In genomic region chr18:35526476-35527120, GRCh38 we compare ENCODE assay signal across 12 cellular contexts. TPM values are rescaled to one million over a fixed set of nuclear protein-coding genes. Genes with fewer than 3 reads are reported as not detected.
DNase-seq lines count a peak whose midpoint lies in the region; ATAC-seq and TF ChIP-seq lines count a peak whose summit lies in the region.
"Had no signal": no experiment of that assay in that cellular context is flagged by ENCODE, and none has a peak within 500 bp of the region (broad histone marks: within the 10 kb centered on the region; RNA-seq: fewer than 3 reads in every experiment).

No MANE protein-coding gene starts in this region.

- no peaks in the 10 kb centered on the region for H3K36me3 ChIP-seq in ACC112 (ENCODE audit: insufficient read depth, low read length)
- no peaks in the 10 kb centered on the region for H3K36me3 ChIP-seq in lung (ENCODE audit: control insufficient read depth in 2 of 2, insufficient read depth in 2 of 2, low read length in 2 of 2)

- H3K9me3 ChIP-seq in lung (ENCODE audit: control insufficient read depth in 2 of 2, insufficient read depth in 1 of 2, low read length in 1 of 2), result no peaks in the 10 kb centered on the region

- no peak overlapping the region for H2AFZ ChIP-seq in ACC112 (ENCODE audit: low read length, unreplicated experiment)

- H3K27me3 Mint-ChIP-seq in activated CD8-positive, alpha-beta memory T cell treated with anti-CD3 and anti-CD28 coated beads, Interleukin-2, amount 10 ng/mL, durations not matched to agents 7 days and 5 days, result peaks cover 26% of the 10 kb centered on the region

- H3K27ac Mint-ChIP-seq in activated CD8-positive, alpha-beta memory T cell treated with anti-CD3 and anti-CD28 coated beads, Interleukin-2, amount 10 ng/mL, durations not matched to agents 7 days and 5 days, result no peak overlapping the region
- H3K27ac Mint-ChIP-seq: activated CD4-positive, alpha-beta T cell treated with anti-CD3 and anti-CD28 coated beads for 36 hours had no signal

- peak; percentile 15 for ATAC-seq in lung (ENCODE audit: insufficient read depth, low FRiP score)
- ATAC-seq in HG02642 (IDR thresholded peaks at IDR 0.05; ENCODE audit: poor library complexity, unreplicated experiment), result no peak
- no peak for ATAC-seq in HG02840 (IDR thresholded peaks at IDR 0.05; ENCODE audit: low FRiP score, unreplicated experiment)
- no peak for ATAC-seq in HG02981 (IDR thresholded peaks at IDR 0.05; ENCODE audit: unreplicated experiment)
- no peak for ATAC-seq in activated CD8-positive, alpha-beta memory T cell treated with anti-CD3 and anti-CD28 coated beads, Interleukin-2, amount 10 ng/mL, durations not matched to agents 7 days and 5 days
- ATAC-seq: activated CD4-positive, alpha-beta T cell treated with anti-CD3 and anti-CD28 coated beads for 36 hours had no signal

- no peaks in the 10 kb centered on the region for H3K79me2 ChIP-seq in ACC112 (ENCODE audit: control insufficient read depth, insufficient read depth, low read length, unreplicated experiment)

- H3K9me3 Mint-ChIP-seq in activated CD8-positive, alpha-beta memory T cell treated with anti-CD3 and anti-CD28 coated beads, Interleukin-2, amount 10 ng/mL, durations not matched to agents 7 days and 5 days (ENCODE audit: low read depth), result peaks cover 2% of the 10 kb centered on the region

- H3K4me1 ChIP-seq in ACC112 (ENCODE audit: control insufficient read depth, insufficient read depth, low read length, unreplicated experiment) (peaks cover 9% of the 10 kb centered on the region), lung (ENCODE audit: control insufficient read depth in 2 of 2, insufficient read depth in 2 of 2, low read length in 2 of 2) (peaks cover 3 to 10% of the 10 kb centered on the region in 2 donors)

- no peak overlapping the region for H3K4me3 Mint-ChIP-seq in activated CD8-positive, alpha-beta memory T cell treated with anti-CD3 and anti-CD28 coated beads, Interleukin-2, amount 10 ng/mL, durations not matched to agents 7 days and 5 days
- H3K4me3 Mint-ChIP-seq: activated CD4-positive, alpha-beta T cell treated with anti-CD3 and anti-CD28 coated beads for 36 hours had no signal

- 6 to 10% methylated on average over 5 of the region's 5 CpGs for WGBS in lung, 2 donors

- peaks cover 6% of the 10 kb centered on the region for H3K4me1 Mint-ChIP-seq in activated CD8-positive, alpha-beta memory T cell treated with anti-CD3 and anti-CD28 coated beads, Interleukin-2, amount 10 ng/mL, durations not matched to agents 7 days and 5 days

- H3K27me3 ChIP-seq in ACC112 (ENCODE audit: insufficient read depth, low read length), result no peaks in the 10 kb centered on the region
- no peaks in the 10 kb centered on the region for H3K27me3 ChIP-seq in lung (ENCODE audit: control insufficient read depth, insufficient read depth)

- H3K4me3 ChIP-seq in ACC112 (ENCODE audit: low read depth, low read length) (peak overlapping the region; percentile 49; the same call in 1 of the 2 replicates), cardiac fibroblast (replicated peaks in 1 of 2; ENCODE audit: low read depth in 2 of 2, low read length in 2 of 2) (no peak overlapping the region), lung (no peak overlapping the region)

- peaks cover 3% of the 10 kb centered on the region for H3K36me3 Mint-ChIP-seq in activated CD8-positive, alpha-beta memory T cell treated with anti-CD3 and anti-CD28 coated beads, Interleukin-2, amount 10 ng/mL, durations not matched to agents 7 days and 5 days

- TF ChIP-seq CTCF in cardiac fibroblast (IDR thresholded peaks at IDR 0.05; ENCODE audit: low read depth, low read length) (no peak), lung (IDR thresholded peaks at IDR 0.05; ENCODE audit: control extremely low read depth, extremely low read depth) (no peak)

- CTCF ChIA-PET in activated CD8-positive, alpha-beta memory T cell treated with anti-CD3 and anti-CD28 coated beads, Interleukin-2, amount 10 ng/mL, durations not matched to agents 7 days and 5 days (lab: Charles Lee), result interaction anchor here (0.6 to 1.4 kb wide), 2 partner anchors 8 to 23 kb away, joined by 3 read pairs; no protein-coding TSS in a partner anchor

- H3K27ac ChIP-seq in ACC112 (ENCODE audit: low read depth, low read length) (no peak overlapping the region), lung (ENCODE audit: low read depth in 1 of 2, low read length in 1 of 2) (no peak overlapping the region)

- DNase-seq in MV-4-11 (lab: John Stamatoyannopoulos, UW) (peak; percentile 25), cardiac fibroblast (ENCODE audit: low read depth in 2 of 2) (peak; percentile 54 to 57), lung (ENCODE audit: low spot score) (no peak)
- no peak for DNase-seq in activated CD8-positive, alpha-beta memory T cell treated with anti-CD3 and anti-CD28 coated beads, Interleukin-2, amount 10 ng/mL, durations not matched to agents 7 days and 5 days
- DNase-seq: activated CD4-positive, alpha-beta T cell treated with anti-CD3 and anti-CD28 coated beads for 36 hours; COR-L47; NCI-H2081 treated with DMSO at 0.1 percent for 48 hours; small intestine had no signal

RNA-seq across cellular contexts. Expression of gene INO80C, which starts 28.8 kb away (rescaled TPM):
- 10 to 100 TPM; 26.7 to 31.5 TPM for total RNA-seq in lung
- polyA plus RNA-seq in lung, result 10 to 100 TPM; 31.5 to 35.6 TPM
- total RNA-seq in activated CD8-positive, alpha-beta memory T cell treated with anti-CD3 and anti-CD28 coated beads, Interleukin-2, amount 10 ng/mL, durations not matched to agents 7 days and 5 days, result 10 to 100 TPM; 18.5 TPM

RNA-seq across cellular contexts. Expression of gene GALNT1, which starts 54.9 kb away (rescaled TPM):
- total RNA-seq in lung, result 10 to 100 TPM; 61.4 to 73.4 TPM
- 10 to 100 TPM; 16.9 to 32.1 TPM for polyA plus RNA-seq in lung
- total RNA-seq in activated CD8-positive, alpha-beta memory T cell treated with anti-CD3 and anti-CD28 coated beads, Interleukin-2, amount 10 ng/mL, durations not matched to agents 7 days and 5 days, result 10 to 100 TPM; 36.2 to 42.7 TPM

Comparison
In these comparisons a context has a peak if more than half of its experiments do, and no peak if none do; other contexts are left out.
1. DNase-seq: peak in MV-4-11 (single experiment) and cardiac fibroblast (2 of 2); none in lung (single experiment) and activated CD8-positive, alpha-beta memory T cell treated with anti-CD3 and anti-CD28 coated beads, Interleukin-2, amount 10 ng/mL, durations not matched to agents 7 days and 5 days (single experiment).